19 cellular contexts compared by ENCODE assay signal in the genomic region with DNA sequence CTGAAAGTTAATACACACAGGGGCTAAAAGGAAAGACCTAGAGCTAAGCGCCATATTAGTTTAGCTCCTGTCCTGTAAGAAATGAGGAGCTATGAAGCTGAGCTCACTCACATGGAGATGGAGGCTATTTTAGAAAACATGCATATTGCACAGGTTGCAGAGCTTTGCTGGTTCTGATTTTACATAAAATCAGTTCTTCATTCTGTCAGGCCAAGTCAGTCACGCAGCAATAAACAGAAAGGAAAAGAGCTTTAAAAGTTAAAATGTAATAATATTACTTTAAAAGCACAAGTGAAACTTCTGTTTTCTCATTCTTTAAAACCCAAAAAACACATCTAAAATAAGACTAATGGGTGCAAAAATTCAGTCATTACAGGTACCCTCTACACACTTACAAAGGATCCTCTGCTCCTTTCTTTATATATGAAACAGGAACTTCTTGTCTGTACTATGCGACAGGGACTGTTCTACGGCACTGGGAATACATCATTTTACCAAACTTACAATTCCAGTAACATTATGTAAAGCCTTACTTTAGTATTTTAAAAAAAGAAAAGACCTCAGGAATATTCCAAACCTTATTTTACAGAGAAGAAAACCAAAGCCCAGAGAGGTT.
DNase-seq lines count a peak whose midpoint lies in the region; ATAC-seq and TF ChIP-seq lines count a peak whose summit lies in the region.
"Had no signal": no experiment of that assay in that cellular context is flagged by ENCODE, and none has a peak within 500 bp of the region (broad histone marks: within the 10 kb centered on the region; RNA-seq: fewer than 3 reads in every experiment).

No MANE protein-coding gene starts in this region.

- POLR2A ChIA-PET in activated B cell treated with CpG ODN at 0.5 μM for 24 hours (lab: Charles Lee): interaction anchor here (1.0 to 1.1 kb wide), 2 partner anchors 114 to 255 kb away, joined by 3 to 5 read pairs; a partner anchor contains a TSS

- TF ChIP-seq CTCF in right atrium auricular region (IDR thresholded peaks at IDR 0.05) (no peak), activated B cell treated with CpG ODN at 0.5 μM for 24 hours (IDR thresholded peaks at IDR 0.05) (no peak), psoas muscle (IDR thresholded peaks at IDR 0.05) (no peak), omental fat pad (IDR thresholded peaks at IDR 0.05) (no peak)

- H3K27me3 ChIP-seq in right atrium auricular region (no peaks in the 10 kb centered on the region), psoas muscle (ENCODE audit: insufficient read depth in 3 of 3, low read length in 2 of 3) (no peaks in the 10 kb centered on the region)
- H3K27me3 ChIP-seq: upper lobe of right lung had no signal

- H3K9me3 Mint-ChIP-seq in activated B cell treated with CpG ODN at 0.5 μM for 24 hours: no peaks in the 10 kb centered on the region
- no peaks in the 10 kb centered on the region for H3K9me3 Mint-ChIP-seq in activated naive CD4-positive, alpha-beta T cell treated with anti-CD3 and anti-CD28 coated beads, Interleukin-2, amount 10 ng/mL, durations not matched to agents 7 days and 5 days
- H3K9me3 Mint-ChIP-seq: activated T-helper 1 cell treated with anti-CD3 and anti-CD28 coated beads, Interleukin-12 subunit alpha, Interleukin-12 subunit beta, Interleukin-2, Interleukin-4 antibody, amounts not matched to agents 30 ng/mL and 10 ng/mL and 1 ng/mL, durations not matched to agents 14 hours and 24 hours and 36 hours; T-helper 2 cell treated with Interferon-gamma antibody and Interleukin-4, amounts not matched to agents 5 μg/mL and 100 μg/mL, for 36 hours had no signal

- ATAC-seq in Right ventricle myocardium inferior (no peak), activated B cell treated with CpG ODN at 0.5 μM for 24 hours (ENCODE audit: low read depth) (peak; percentile 31), psoas muscle (no peak), omental fat pad (ENCODE audit: low FRiP score) (no peak)

- peak overlapping the region; percentile 36 for H3K27ac Mint-ChIP-seq in activated B cell treated with CpG ODN at 0.5 μM for 24 hours
- H3K27ac Mint-ChIP-seq in activated naive CD4-positive, alpha-beta T cell treated with anti-CD3 and anti-CD28 coated beads, Interleukin-2, amount 10 ng/mL, durations not matched to agents 7 days and 5 days: no peak overlapping the region
- H3K27ac Mint-ChIP-seq: activated T-helper 1 cell treated with anti-CD3 and anti-CD28 coated beads, Interleukin-12 subunit alpha, Interleukin-12 subunit beta, Interleukin-2, Interleukin-4 antibody, amounts not matched to agents 30 ng/mL and 10 ng/mL and 1 ng/mL, durations not matched to agents 14 hours and 24 hours and 36 hours; T-helper 2 cell treated with Interferon-gamma antibody and Interleukin-4, amounts not matched to agents 5 μg/mL and 100 μg/mL, for 36 hours had no signal

- CTCF ChIA-PET in activated B cell treated with CpG ODN at 0.5 μM for 24 hours (lab: Charles Lee): interaction anchor here (0.6 to 1.8 kb wide), 7 partner anchors 8 to 535 kb away, joined by 3 to 18 read pairs (median 5); no protein-coding TSS in a partner anchor
- CTCF ChIA-PET in activated naive CD4-positive, alpha-beta T cell treated with anti-CD3 and anti-CD28 coated beads, Interleukin-2, amount 10 ng/mL, durations not matched to agents 7 days and 5 days (lab: Charles Lee): interaction anchor here (0.6 to 2.2 kb wide), 9 partner anchors 38 to 622 kb away, joined by 3 to 9 read pairs (median 3); no protein-coding TSS in a partner anchor

- no peaks in the 10 kb centered on the region for H3K27me3 Mint-ChIP-seq in activated B cell treated with CpG ODN at 0.5 μM for 24 hours
- no peaks in the 10 kb centered on the region for H3K27me3 Mint-ChIP-seq in activated naive CD4-positive, alpha-beta T cell treated with anti-CD3 and anti-CD28 coated beads, Interleukin-2, amount 10 ng/mL, durations not matched to agents 7 days and 5 days

- H3K4me1 ChIP-seq in right atrium auricular region: peaks cover 0 to 27% of the 10 kb centered on the region in 2 donors
- H3K4me1 ChIP-seq in psoas muscle: peaks cover 47% of the 10 kb centered on the region

- peaks cover 29% of the 10 kb centered on the region for H3K4me1 Mint-ChIP-seq in activated B cell treated with CpG ODN at 0.5 μM for 24 hours
- no peaks in the 10 kb centered on the region for H3K4me1 Mint-ChIP-seq in activated naive CD4-positive, alpha-beta T cell treated with anti-CD3 and anti-CD28 coated beads, Interleukin-2, amount 10 ng/mL, durations not matched to agents 7 days and 5 days

- H3K4me3 Mint-ChIP-seq in activated B cell treated with CpG ODN at 0.5 μM for 24 hours: peak overlapping the region; percentile 21
- H3K4me3 Mint-ChIP-seq in activated naive CD4-positive, alpha-beta T cell treated with anti-CD3 and anti-CD28 coated beads, Interleukin-2, amount 10 ng/mL, durations not matched to agents 7 days and 5 days: no peak overlapping the region
- H3K4me3 Mint-ChIP-seq: activated T-helper 1 cell treated with anti-CD3 and anti-CD28 coated beads, Interleukin-12 subunit alpha, Interleukin-12 subunit beta, Interleukin-2, Interleukin-4 antibody, amounts not matched to agents 30 ng/mL and 10 ng/mL and 1 ng/mL, durations not matched to agents 14 hours and 24 hours and 36 hours; T-helper 2 cell treated with Interferon-gamma antibody and Interleukin-4, amounts not matched to agents 5 μg/mL and 100 μg/mL, for 36 hours had no signal

- no peaks in the 10 kb centered on the region for H3K9me3 ChIP-seq in right atrium auricular region
- H3K9me3 ChIP-seq in psoas muscle: no peaks in the 10 kb centered on the region
- H3K9me3 ChIP-seq: upper lobe of right lung had no signal

- H3K4me3 ChIP-seq in right atrium auricular region (no peak overlapping the region), psoas muscle (no peak overlapping the region)
- H3K4me3 ChIP-seq: upper lobe of right lung had no signal

- no peak for DNase-seq in right atrium auricular region (ENCODE audit: low spot score)
- no peak for DNase-seq in Right ventricle myocardium inferior (ENCODE audit: missing footprints)
- no peak for DNase-seq in activated B cell treated with CpG ODN at 0.5 μM for 24 hours
- DNase-seq in psoas muscle: no peak
- no peak for DNase-seq in activated naive CD4-positive, alpha-beta T cell treated with anti-CD3 and anti-CD28 coated beads, Interleukin-2, amount 10 ng/mL, durations not matched to agents 7 days and 5 days
- no peak for DNase-seq in activated CD4-positive, CD25-positive, alpha-beta regulatory T cell (lab: John Stamatoyannopoulos, UW)
- no peak for DNase-seq in UCSD-AML1 (lab: John Stamatoyannopoulos, UW; ENCODE audit: unreplicated experiment)
- DNase-seq in omental fat pad (ENCODE audit: low spot score): no peak
- DNase-seq: ACHN; activated CD4-positive, alpha-beta T cell treated with anti-CD3 and anti-CD28 coated beads, Interleukin-2, amount 50 U/mL, for 4 hours; amygdala; COR-L47; glutamatergic neuron; NCI-H2081 treated with DMSO at 0.1 percent for 48 hours; NCI-H774; posterior cingulate gyrus; upper lobe of right lung had no signal

- H3K36me3 Mint-ChIP-seq in activated B cell treated with CpG ODN at 0.5 μM for 24 hours (ENCODE audit: low read depth): peaks cover 15% of the 10 kb centered on the region
- H3K36me3 Mint-ChIP-seq in activated naive CD4-positive, alpha-beta T cell treated with anti-CD3 and anti-CD28 coated beads, Interleukin-2, amount 10 ng/mL, durations not matched to agents 7 days and 5 days: peaks cover 6% of the 10 kb centered on the region

- H3K36me3 ChIP-seq in right atrium auricular region (no peaks in the 10 kb centered on the region), psoas muscle (ENCODE audit: insufficient read depth in 1 of 2, low read depth in 1 of 2) (no peaks in the 10 kb centered on the region)
- H3K36me3 ChIP-seq: upper lobe of right lung had no signal

- H3K27ac ChIP-seq in right atrium auricular region (peak overlapping the region; percentile 51 to 56), psoas muscle (peak overlapping the region; percentile 38)
- H3K27ac ChIP-seq: upper lobe of right lung had no signal

- WGBS in psoas muscle, 3 donors: 91 to 96% (median 95%) methylated on average over 4 of the region's 4 CpGs

- intact Hi-C loops in Right ventricle myocardium inferior (cut with DNase I): loop anchor here (2.0 to 10.0 kb wide), 7 partner anchors 135 to 627 kb away; no protein-coding TSS in a partner anchor
- intact Hi-C loops in activated B cell treated with CpG ODN at 0.5 μM for 24 hours (cut with micrococcal nuclease): no loop called here
- intact Hi-C loops in psoas muscle (cut with DNase I): loop anchor here (2.0 to 10.0 kb wide), 6 partner anchors 149 to 535 kb away; no protein-coding TSS in a partner anchor
